ENCODE assay signal across 8 cellular contexts in genomic region chr1:11059990-11060948, GRCh38. TPM values are rescaled to one million over a fixed set of nuclear protein-coding genes. Genes with fewer than 3 reads are reported as not detected.
A peak's percentile ranks its signal among the peaks of the same experiment; 100 is the strongest.
DNase-seq lines count a peak whose midpoint lies in the region; ATAC-seq and TF ChIP-seq lines count a peak whose summit lies in the region.

TSS of gene SRM (minus strand) at chr1:11060018. CDS start at chr1:11059943, 75 bp downstream.

- DNase-seq in A673 (ENCODE audit: low spot score) (peak; percentile 96), NCI-H2171 (lab: John Stamatoyannopoulos, UW) (peak; percentile 85), T47D (ENCODE audit: low read depth in 1 of 2, low spot score in 1 of 2) (peak; percentile 90 to 98)

- H3K4me1 ChIP-seq in A673 (ENCODE audit: insufficient read depth, low read length, poor library complexity, severe bottlenecking) (peaks cover 4% of the 10 kb centered on the region), skeletal muscle tissue (ENCODE audit: control insufficient read depth in 3 of 3, insufficient read depth in 3 of 3, low read length in 3 of 3) (peaks cover 14 to 23% (median 16%) of the 10 kb centered on the region in 3 donors)

- peak within 1 kb of the TSS; percentile 78 for H3K27ac ChIP-seq in A673 (ENCODE audit: low read depth, low read length, poor library complexity, severe bottlenecking)
- peak within 1 kb of the TSS; percentile 91 for H3K27ac ChIP-seq in VCaP
- peak within 1 kb of the TSS; percentile 50 for H3K27ac ChIP-seq in skeletal muscle tissue (ENCODE audit: low read depth, low read length)

- CTCF ChIA-PET in A673 (lab: Charles Lee), result interaction anchor here (0.6 to 0.7 kb wide), 2 partner anchors 22 to 602 kb away, joined by 4 to 12 read pairs; no protein-coding TSS in a partner anchor

- ATAC-seq in GM18861 (IDR thresholded peaks at IDR 0.05; ENCODE audit: unreplicated experiment) (peak; percentile 88), HG03097 (IDR thresholded peaks at IDR 0.05; ENCODE audit: low FRiP score, unreplicated experiment) (peak; percentile 85)

- H3K9me3 ChIP-seq in A673 (ENCODE audit: low read depth, low read length, poor library complexity, severe bottlenecking), result no peaks in the 10 kb centered on the region
- peaks cover 3% of the 10 kb centered on the region for H3K9me3 ChIP-seq in iPS-18c (ENCODE audit: control insufficient read depth, insufficient read depth, low read length)
- no peaks in the 10 kb centered on the region for H3K9me3 ChIP-seq in skeletal muscle tissue (ENCODE audit: control insufficient read depth in 3 of 3, low read length in 3 of 3)

- H3K36me3 ChIP-seq in A673 (ENCODE audit: insufficient read depth, low read length, poor library complexity, severe bottlenecking) (peaks cover 29% of the 10 kb centered on the region), skeletal muscle tissue (ENCODE audit: control insufficient read depth in 3 of 3, insufficient read depth in 3 of 3, low read length in 3 of 3) (peaks cover 19 to 22% (median 19%) of the 10 kb centered on the region in 3 donors)

- no peaks in the 10 kb centered on the region for H3K27me3 ChIP-seq in A673 (replicated peaks; ENCODE audit: insufficient read depth, low read depth, low read length, poor library complexity)
- H3K27me3 ChIP-seq in skeletal muscle tissue (ENCODE audit: control insufficient read depth in 3 of 3, insufficient read depth in 3 of 3, low read length in 3 of 3), result no peaks in the 10 kb centered on the region

- in situ Hi-C loops in T47D (cut with HindIII; ENCODE audit: low pct_unique_long_range_greater_than_20kb, low sequenced_read_pairs), result no loop called here

- BruUV-seq in A673 (replicated peaks; lab: Mats Ljungman, UMichigan), result TSS peak; percentile 89

- peak within 1 kb of the TSS; percentile 82 to 91 (median 86) for H3K9ac ChIP-seq in skeletal muscle tissue (ENCODE audit: low read depth in 1 of 3, low read length in 3 of 3)

- intact Hi-C loops in A673 (cut with micrococcal nuclease; ENCODE audit: unreplicated experiment), result no loop called here

- peak within 1 kb of the TSS; percentile 87 for H3K4me3 ChIP-seq in A673 (ENCODE audit: low read depth, low read length, poor library complexity, severe bottlenecking)
- peak within 1 kb of the TSS; percentile 85 for H3K4me3 ChIP-seq in iPS-18c (ENCODE audit: insufficient read depth, low read depth, low read length)
- peak within 1 kb of the TSS; percentile 83 to 96 (median 95) for H3K4me3 ChIP-seq in skeletal muscle tissue (ENCODE audit: low read length in 3 of 3)

- POLR2A ChIA-PET in A673 (lab: Charles Lee; ENCODE audit: low non-redundant PET), result no interaction called here

- TF ChIP-seq CTCF in A673 (conservative IDR thresholded peaks at IDR 0.05; ENCODE audit: low read depth, low read length) (no peak), VCaP (conservative IDR thresholded peaks at IDR 0.05) (no peak)

RNA-seq across cellular contexts. Expression of gene SRM, which starts in this region (rescaled TPM):
- 176 and 206 TPM in 2 replicates for total RNA-seq in A673 (2021)
- total RNA-seq in skeletal muscle tissue, result 8.4 TPM

Comparison
In these comparisons a context has a peak if more than half of its experiments do, and no peak if none do; other contexts are left out.
1. Peak in every context shown above with its lines: DNase-seq, ATAC-seq, H3K4me3 ChIP-seq and H3K27ac ChIP-seq.
2. RNA of gene SRM (total RNA-seq): 176 to 206 TPM in A673; 8.4 TPM in skeletal muscle tissue (single experiment); every median in the first group is over 10 times any median in the second.